8 cellular contexts compared by ENCODE assay signal in genomic region chr2:236167297-236168109, GRCh38.
DNase-seq lines count a peak whose midpoint lies in the region; ATAC-seq and TF ChIP-seq lines count a peak whose summit lies in the region.

No MANE protein-coding gene starts in this region.

- ATAC-seq in GM19467 (IDR thresholded peaks at IDR 0.05; ENCODE audit: unreplicated experiment), result no peak
- ATAC-seq in GM21360 (IDR thresholded peaks at IDR 0.05; ENCODE audit: unreplicated experiment), result no peak

- TF ChIP-seq CTCF in GM13977 (IDR thresholded peaks at IDR 0.05; ENCODE audit: extremely low read depth, insufficient read depth, missing control alignments), result no peak
- peak; percentile 27 for TF ChIP-seq CTCF in foreskin fibroblast (IDR thresholded peaks at IDR 0.05; ENCODE audit: low read depth, low read length)

- H3K36me3 ChIP-seq in NT2/D1 (ENCODE audit: insufficient read depth, insufficient read length, low read length), result peaks cover 17% of the 10 kb centered on the region

- H3K4me3 ChIP-seq in NT2/D1 (ENCODE audit: insufficient read length, low read depth), result peak overlapping the region; percentile 80
- H3K4me3 ChIP-seq in foreskin fibroblast (ENCODE audit: low read depth in 1 of 2, low read length in 2 of 2), result peak overlapping the region in 1 of 2 donors; percentile 16

- peaks cover 80% of the 10 kb centered on the region for H3K27me3 ChIP-seq in NT2/D1 (ENCODE audit: insufficient read depth, insufficient read length)

- in situ Hi-C loops in GM13977 (cut with MboI; ENCODE audit: low pct_unique_long_range_greater_than_20kb, low sequenced_read_pairs, unreplicated experiment), result no loop called here

- DNase-seq in GM13977 (ENCODE audit: low spot score) (peak; percentile 43), NT2/D1 (ENCODE audit: low read depth, low spot score) (no peak), foreskin fibroblast (peak; percentile 24 to 66), retina (peak; percentile 68), midbrain (lab: John Stamatoyannopoulos, UW) (no peak)
- no peak for DNase-seq in activated naive CD4-positive, alpha-beta T cell treated with Interleukin-2 at 50 U/mL for 16 hours

- H3K9me3 ChIP-seq in NT2/D1 (ENCODE audit: insufficient read depth, low read length), result peaks cover 5% of the 10 kb centered on the region; the same call in 1 of the 2 replicates

- H3K9ac ChIP-seq in NT2/D1 (ENCODE audit: insufficient read length, low read depth), result peak overlapping the region; percentile 95

- H3K4me1 ChIP-seq in NT2/D1 (ENCODE audit: insufficient read depth, insufficient read length), result peaks cover 3% of the 10 kb centered on the region

Comparison
In these comparisons a context has a peak if more than half of its experiments do, and no peak if none do; other contexts are left out.
1. DNase-seq: peak in GM13977 (single experiment), foreskin fibroblast (2 of 2) and retina (single experiment); none in NT2/D1 (single experiment), activated naive CD4-positive, alpha-beta T cell treated with Interleukin-2 at 50 U/mL for 16 hours (single experiment) and midbrain (single experiment).